In genomic region chr2:102367331-102367971, GRCh38 we compare ENCODE assay signal across 12 cellular contexts. TPM values are rescaled to one million over a fixed set of nuclear protein-coding genes. Genes with fewer than 3 reads are reported as not detected.
DNase-seq lines count a peak whose midpoint lies in the region; ATAC-seq lines count a peak whose summit lies in the region.
"Had no signal": no experiment of that assay in that cellular context is flagged by ENCODE, and none has a peak within 500 bp of the region (broad histone marks: within the 10 kb centered on the region; RNA-seq: fewer than 3 reads in every experiment).

No MANE protein-coding gene starts in this region.

- H3K27me3 Mint-ChIP-seq in T-helper 1 cell treated with Interleukin-12 subunit alpha and Interleukin-12 subunit beta and Interleukin-4 antibody, amounts not matched to agents 30 μg/mL and 1 μg/mL, for 36 hours (ENCODE audit: low read depth): no peaks in the 10 kb centered on the region
- no peaks in the 10 kb centered on the region for H3K27me3 Mint-ChIP-seq in stimulated activated memory B cell treated with anti-CD40 and anti-IgM and Interleukin-4, amounts not matched to agents 10 μg/mL and 1 μg/mL and 100 μg/mL, for 72 hours

- peak overlapping the region; percentile 68 for H3K4me3 Mint-ChIP-seq in T-helper 1 cell treated with Interleukin-12 subunit alpha and Interleukin-12 subunit beta and Interleukin-4 antibody, amounts not matched to agents 30 μg/mL and 1 μg/mL, for 36 hours
- no peak overlapping the region for H3K4me3 Mint-ChIP-seq in stimulated activated memory B cell treated with anti-CD40 and anti-IgM and Interleukin-4, amounts not matched to agents 10 μg/mL and 1 μg/mL and 100 μg/mL, for 72 hours
- H3K4me3 Mint-ChIP-seq: nephron had no signal

- peaks cover 87% of the 10 kb centered on the region for H3K36me3 Mint-ChIP-seq in T-helper 1 cell treated with Interleukin-12 subunit alpha and Interleukin-12 subunit beta and Interleukin-4 antibody, amounts not matched to agents 30 μg/mL and 1 μg/mL, for 36 hours (ENCODE audit: low read depth)
- peaks cover 46% of the 10 kb centered on the region for H3K36me3 Mint-ChIP-seq in stimulated activated memory B cell treated with anti-CD40 and anti-IgM and Interleukin-4, amounts not matched to agents 10 μg/mL and 1 μg/mL and 100 μg/mL, for 72 hours

- intact Hi-C loops in left ventricle myocardium superior (cut with micrococcal nuclease): no loop called here

- no peak for DNase-seq in activated CD4-positive, CD25-positive, alpha-beta regulatory T cell treated with anti-CD3 and anti-CD28 coated beads, Interleukin-2, amount 50 U/mL, for 72 hours
- DNase-seq in dedifferentiated amniotic fluid mesenchymal stem cell (ENCODE audit: extremely low spot score) (no peak), left ventricle myocardium superior (no peak), NCI-H526 (lab: John Stamatoyannopoulos, UW) (no peak)
- DNase-seq: Karpas-422 had no signal

- H3K9me3 Mint-ChIP-seq in T-helper 1 cell treated with Interleukin-12 subunit alpha and Interleukin-12 subunit beta and Interleukin-4 antibody, amounts not matched to agents 30 μg/mL and 1 μg/mL, for 36 hours: peaks cover 33% of the 10 kb centered on the region
- peaks cover 13% of the 10 kb centered on the region for H3K9me3 Mint-ChIP-seq in stimulated activated memory B cell treated with anti-CD40 and anti-IgM and Interleukin-4, amounts not matched to agents 10 μg/mL and 1 μg/mL and 100 μg/mL, for 72 hours

- ATAC-seq in activated CD4-positive, CD25-positive, alpha-beta regulatory T cell treated with anti-CD3 and anti-CD28 coated beads, Interleukin-2, amount 50 U/mL, for 24 hours: peak; percentile 90 to 91
- ATAC-seq in HG02678 (IDR thresholded peaks at IDR 0.05; ENCODE audit: unreplicated experiment): peak; percentile 57
- peak; percentile 78 for ATAC-seq in stimulated activated memory B cell treated with anti-CD40 and anti-IgM and Interleukin-4, amounts not matched to agents 10 μg/mL and 1 μg/mL and 100 μg/mL, for 72 hours
- no peak for ATAC-seq in left ventricle myocardium superior

- H3K4me1 Mint-ChIP-seq in T-helper 1 cell treated with Interleukin-12 subunit alpha and Interleukin-12 subunit beta and Interleukin-4 antibody, amounts not matched to agents 30 μg/mL and 1 μg/mL, for 36 hours (ENCODE audit: low read depth): peaks cover 65% of the 10 kb centered on the region
- peaks cover 21% of the 10 kb centered on the region for H3K4me1 Mint-ChIP-seq in stimulated activated memory B cell treated with anti-CD40 and anti-IgM and Interleukin-4, amounts not matched to agents 10 μg/mL and 1 μg/mL and 100 μg/mL, for 72 hours
- H3K4me1 Mint-ChIP-seq: nephron had no signal

- H3K27ac Mint-ChIP-seq in T-helper 1 cell treated with Interleukin-12 subunit alpha and Interleukin-12 subunit beta and Interleukin-4 antibody, amounts not matched to agents 30 μg/mL and 1 μg/mL, for 36 hours: peak overlapping the region; percentile 85
- peak overlapping the region; percentile 79 for H3K27ac Mint-ChIP-seq in stimulated activated memory B cell treated with anti-CD40 and anti-IgM and Interleukin-4, amounts not matched to agents 10 μg/mL and 1 μg/mL and 100 μg/mL, for 72 hours
- H3K27ac Mint-ChIP-seq: nephron had no signal

RNA-seq across cellular contexts. Expression of gene IL18R1, which starts 11.9 kb away (rescaled TPM):
- total RNA-seq in left ventricle myocardium superior: 1.3 TPM

RNA-seq across cellular contexts. Expression of gene IL18RAP, which starts 55.5 kb away (rescaled TPM):
- total RNA-seq in left ventricle myocardium superior: 0.99 TPM
- total RNA-seq: astrocyte had no signal

RNA-seq across cellular contexts. Expression of gene IL1RL1, which starts 56.1 kb away (rescaled TPM):
- 2.5 TPM for total RNA-seq in left ventricle myocardium superior
- total RNA-seq: frontal cortex had no signal
